In genomic region chr15:83205725-83206324, GRCh38 we compare ENCODE assay signal across 8 cellular contexts. TPM values are rescaled to one million over a fixed set of nuclear protein-coding genes. Genes with fewer than 3 reads are reported as not detected.
DNase-seq lines count a peak whose midpoint lies in the region; ATAC-seq, FAIRE-seq and TF ChIP-seq lines count a peak whose summit lies in the region.

No MANE protein-coding gene starts in this region.

- H3K36me3 ChIP-seq in A673 (ENCODE audit: insufficient read depth, low read length, poor library complexity, severe bottlenecking) (no peaks in the 10 kb centered on the region), HAP-1 (replicated peaks) (no peaks in the 10 kb centered on the region; the same call in 1 of the 2 replicates), adrenal gland (replicated peaks in 1 of 2) (no peaks in the 10 kb centered on the region), kidney (ENCODE audit: control insufficient read depth in 1 of 2, insufficient read depth in 2 of 2, low read length in 2 of 2) (no peaks in the 10 kb centered on the region), tibial nerve (no peaks in the 10 kb centered on the region)

- in situ Hi-C loops in HAP-1 (cut with MboI; ENCODE audit: low sequenced_read_pairs) = no loop called here

- H3K4me1 ChIP-seq in A673 (ENCODE audit: insufficient read depth, low read length, poor library complexity, severe bottlenecking) = peaks cover 3% of the 10 kb centered on the region
- peaks cover 46% of the 10 kb centered on the region for H3K4me1 ChIP-seq in HAP-1
- H3K4me1 ChIP-seq in adrenal gland (replicated peaks in 1 of 2) = peaks cover 44 to 55% of the 10 kb centered on the region in 2 donors
- H3K4me1 ChIP-seq in kidney (ENCODE audit: control insufficient read depth in 1 of 2, insufficient read depth in 1 of 2, low read depth in 1 of 2, low read length in 2 of 2) = peaks cover 0 to 5% of the 10 kb centered on the region in 2 donors
- peaks cover 0 to 62% (median 7%) of the 10 kb centered on the region in 4 donors for H3K4me1 ChIP-seq in tibial nerve

- TF ChIP-seq POLR2A in adrenal gland (IDR thresholded peaks at IDR 0.05) (no peak), tibial nerve (IDR thresholded peaks at IDR 0.05) (no peak)

- H3K9me3 ChIP-seq in A673 (ENCODE audit: low read depth, low read length, poor library complexity, severe bottlenecking) (no peaks in the 10 kb centered on the region), HAP-1 (no peaks in the 10 kb centered on the region), adrenal gland (replicated peaks in 1 of 3) (no peaks in the 10 kb centered on the region), kidney (ENCODE audit: control insufficient read depth in 1 of 2, low read length in 2 of 2) (no peaks in the 10 kb centered on the region), tibial nerve (no peaks in the 10 kb centered on the region)

- POLR2A ChIA-PET in A673 (lab: Charles Lee; ENCODE audit: low non-redundant PET) = no interaction called here

- CTCF ChIA-PET in A673 (lab: Charles Lee) = no interaction called here

- H3K27me3 ChIP-seq in A673 (replicated peaks; ENCODE audit: insufficient read depth, low read depth, low read length, poor library complexity) (peaks cover 5% of the 10 kb centered on the region), HAP-1 (ENCODE audit: low read depth) (no peaks in the 10 kb centered on the region), adrenal gland (no peaks in the 10 kb centered on the region), tibial nerve (no peaks in the 10 kb centered on the region)

- no peak for TF ChIP-seq CTCF in A673 (conservative IDR thresholded peaks at IDR 0.05; ENCODE audit: low read depth, low read length)
- no peak for TF ChIP-seq CTCF in adrenal gland (IDR thresholded peaks at IDR 0.05)
- no peak for TF ChIP-seq CTCF in kidney (IDR thresholded peaks at IDR 0.05; ENCODE audit: borderline replicate concordance, extremely low read depth, insufficient read depth)
- no peak for TF ChIP-seq CTCF in tibial nerve (IDR thresholded peaks at IDR 0.05)

- TSS peak; percentile 51 for BruUV-seq in A673 (replicated peaks; lab: Mats Ljungman, UMichigan)

- 20 to 32% (median 29%) methylated on average over 4 of the region's 4 CpGs for WGBS in adrenal gland, 4 donors
- 26 to 28% methylated on average over 4 of the region's 4 CpGs for WGBS in tibial nerve, 2 donors

- no peak for FAIRE-seq in kidney (lab: Jason Lieb, UNC)

- peak overlapping the region; percentile 86 for H3K4me3 ChIP-seq in A673 (ENCODE audit: low read depth, low read length, poor library complexity, severe bottlenecking)
- peak overlapping the region; percentile 70 for H3K4me3 ChIP-seq in HAP-1
- peak overlapping the region in 1 of 4 donors; percentile 71 for H3K4me3 ChIP-seq in adrenal gland
- H3K4me3 ChIP-seq in kidney (ENCODE audit: low read length in 2 of 2) = peak overlapping the region; percentile 68 to 79
- peak overlapping the region in 3 of 4 donors; percentile 71 to 98 (median 93) for H3K4me3 ChIP-seq in tibial nerve

- no peak overlapping the region for H3K27ac ChIP-seq in A673 (ENCODE audit: low read depth, low read length, poor library complexity, severe bottlenecking)
- peak overlapping the region in 4 of 5 donors; percentile 69 to 93 (median 86) for H3K27ac ChIP-seq in adrenal gland
- H3K27ac ChIP-seq in kidney (ENCODE audit: low read depth in 2 of 2, low read length in 2 of 2) = peak overlapping the region in 1 of 2 donors; percentile 18
- peak overlapping the region in 2 of 4 donors; percentile 22 to 97 for H3K27ac ChIP-seq in tibial nerve

- no peak for ATAC-seq in GM18867 (IDR thresholded peaks at IDR 0.05; ENCODE audit: unreplicated experiment)
- ATAC-seq in HG03280 (IDR thresholded peaks at IDR 0.05; ENCODE audit: unreplicated experiment) = no peak

- peak in 1 of 2 donors; percentile 42 for TF ChIP-seq EP300 in tibial nerve (IDR thresholded peaks at IDR 0.05)

- intact Hi-C loops in A673 (cut with micrococcal nuclease; ENCODE audit: unreplicated experiment) = loop anchor here (2.0 kb wide), 1 partner anchor 195 kb away; the partner anchor contains the start of gene C15orf40
- intact Hi-C loops in adrenal gland (cut with DNase I) = loop anchor here in 1 of 2 donors (5.0 kb wide), 1 partner anchor 139 kb away; the partner anchor contains the start of gene BTBD1
- intact Hi-C loops in kidney (cut with DNase I) = no loop called here

- peak; percentile 8 for DNase-seq in A673 (ENCODE audit: low spot score)
- DNase-seq in HAP-1 (ENCODE audit: low spot score in 2 of 2) = no peak
- peak in 2 of 7 donors; percentile 18 to 21 for DNase-seq in adrenal gland
- DNase-seq in kidney = no peak
- DNase-seq in tibial nerve (ENCODE audit: low spot score in 2 of 2) = peak in 1 of 2 donors; percentile 9
- no peak for DNase-seq in amygdala (lab: John Stamatoyannopoulos, UW)

- peak overlapping the region in 1 of 2 donors; percentile 61 for H3K9ac ChIP-seq in kidney (ENCODE audit: low read length in 2 of 2)

RNA-seq across cellular contexts. Expression of gene HDGFL3, which starts 1.8 kb away (rescaled TPM):
- 103 TPM in 2 replicates for total RNA-seq in A673 (2021)
- 10 to 100 TPM; 22.6 to 82.2 (median 52.9) TPM for total RNA-seq in adrenal gland
- 10 to 100 TPM in 2 of 3 donors, 1 to 10 TPM in 1; 9.3 to 77.7 (median 25.2) TPM for polyA plus RNA-seq in adrenal gland
- total RNA-seq in kidney = 40.1 TPM
- 13.9 TPM for polyA plus RNA-seq in kidney (ENCODE audit: insufficient read depth, low read depth, low replicate concordance)
- 10 to 100 TPM; 25.6 to 54.8 (median 43.4) TPM for total RNA-seq in tibial nerve
